ENCODE assay signal across 20 cellular contexts in genomic region chr4:26866781-26867180, GRCh38. TPM values are rescaled to one million over a fixed set of nuclear protein-coding genes. Genes with fewer than 3 reads are reported as not detected.
DNase-seq lines count a peak whose midpoint lies in the region; ATAC-seq and TF ChIP-seq lines count a peak whose summit lies in the region.
"Had no signal": no experiment of that assay in that cellular context is flagged by ENCODE, and none has a peak within 500 bp of the region (broad histone marks: within the 10 kb centered on the region; RNA-seq: fewer than 3 reads in every experiment).

No MANE protein-coding gene starts in this region.

- H3K4me1 ChIP-seq in DND-41 (ENCODE audit: insufficient read depth, low read length): peaks cover 56% of the 10 kb centered on the region

- peaks cover 81% of the 10 kb centered on the region for H3K4me1 Mint-ChIP-seq in activated T-cell treated with anti-CD3 and anti-CD28 coated beads, Interleukin-2, amount 50 U/mL, for 4 hours (ENCODE audit: low read depth)
- peaks cover 49% of the 10 kb centered on the region for H3K4me1 Mint-ChIP-seq in activated T-helper 17 cell treated with anti-CD3 and anti-CD28 coated beads, Interleukin-2, amount 50 U/mL, for 72 hours
- H3K4me1 Mint-ChIP-seq in naive thymus-derived CD8-positive, alpha-beta T cell: peaks cover 41 to 92% (median 79%) of the 10 kb centered on the region in 4 donors

- no peaks in the 10 kb centered on the region for H3K9me3 ChIP-seq in DND-41 (ENCODE audit: insufficient read depth, low read length, severe bottlenecking)
- H3K9me3 ChIP-seq: thoracic aorta, vagina had no signal

- no peaks in the 10 kb centered on the region for H3K27me3 Mint-ChIP-seq in activated T-cell treated with anti-CD3 and anti-CD28 coated beads, Interleukin-2, amount 50 U/mL, for 4 hours (ENCODE audit: low read depth)
- H3K27me3 Mint-ChIP-seq in activated T-helper 17 cell treated with anti-CD3 and anti-CD28 coated beads, Interleukin-2, amount 50 U/mL, for 72 hours: no peaks in the 10 kb centered on the region
- H3K27me3 Mint-ChIP-seq in naive thymus-derived CD8-positive, alpha-beta T cell: no peaks in the 10 kb centered on the region

- no peak for DNase-seq in activated T-cell treated with anti-CD3 and anti-CD28 coated beads, Interleukin-2, amount 50 U/mL, for 4 hours
- no peak for DNase-seq in activated T-cell treated with anti-CD3 and anti-CD28 coated beads, Interleukin-2, amount 50 U/mL, for 1 hour
- no peak for DNase-seq in DND-41
- no peak for DNase-seq in naive thymus-derived CD8-positive, alpha-beta T cell
- DNase-seq in RPMI8226: no peak
- DNase-seq: foreskin fibroblast; GF-D8; HFFc6; NCI-H1694 treated with DMSO at 0.1 percent for 48 hours; NCI-H69; stimulated activated CD4-positive, alpha-beta T cell treated with anti-CD3 and anti-CD28 coated beads, Interleukin-1b, Interleukin-23, amount 100 ng/mL, for 48 hours had no signal

- H3K79me2 ChIP-seq in DND-41 (ENCODE audit: insufficient read depth, low read length): peaks cover 98% of the 10 kb centered on the region

- H3K4me3 ChIP-seq in DND-41 (ENCODE audit: low read depth in 1 of 2, low read length in 2 of 2): no peak overlapping the region
- H3K4me3 ChIP-seq: hepatocyte, vagina had no signal

- no peak for TF ChIP-seq CTCF in DND-41 (IDR thresholded peaks at IDR 0.05; ENCODE audit: borderline replicate concordance, extremely low read depth, low read length, poor library complexity, severe bottlenecking)

- POLR2A ChIA-PET in naive thymus-derived CD8-positive, alpha-beta T cell (lab: Charles Lee): interaction anchor here (1.1 to 1.2 kb wide), 3 partner anchors 9 to 19 kb away, joined by 3 to 6 read pairs (median 4); no protein-coding TSS in a partner anchor

- no peaks in the 10 kb centered on the region for H3K36me3 ChIP-seq in DND-41 (ENCODE audit: insufficient read depth, low read length)
- H3K36me3 ChIP-seq: thoracic aorta, vagina had no signal

- no peak overlapping the region for H3K9ac ChIP-seq in DND-41 (ENCODE audit: low read depth, low read length)
- H3K9ac ChIP-seq: KMS-11 had no signal

- H3K27ac Mint-ChIP-seq in activated T-helper 17 cell treated with anti-CD3 and anti-CD28 coated beads, Interleukin-2, amount 50 U/mL, for 72 hours: no peak overlapping the region
- peak overlapping the region in 7 of 10 donors; percentile 7 to 77 (median 35) for H3K27ac Mint-ChIP-seq in naive thymus-derived CD8-positive, alpha-beta T cell
- H3K27ac Mint-ChIP-seq: HFFc6 had no signal

- peak overlapping the region; percentile 40 for H3K4me3 Mint-ChIP-seq in activated T-cell treated with anti-CD3 and anti-CD28 coated beads, Interleukin-2, amount 50 U/mL, for 4 hours
- H3K4me3 Mint-ChIP-seq in activated T-helper 17 cell treated with anti-CD3 and anti-CD28 coated beads, Interleukin-2, amount 50 U/mL, for 72 hours: peak overlapping the region; percentile 33
- H3K4me3 Mint-ChIP-seq in naive thymus-derived CD8-positive, alpha-beta T cell: peak overlapping the region in 9 of 10 donors; percentile 11 to 70 (median 51)
- H3K4me3 Mint-ChIP-seq: HFFc6 had no signal

- no peaks in the 10 kb centered on the region for H3K27me3 ChIP-seq in DND-41 (ENCODE audit: insufficient read depth, low read length, poor library complexity)
- H3K27me3 ChIP-seq: hepatocyte, vagina had no signal

- peaks cover 42% of the 10 kb centered on the region; the same call in 1 of the 2 replicates for H4K20me1 ChIP-seq in DND-41 (ENCODE audit: insufficient read depth, low read length)

- peaks cover 8% of the 10 kb centered on the region for H3K36me3 Mint-ChIP-seq in activated T-cell treated with anti-CD3 and anti-CD28 coated beads, Interleukin-2, amount 50 U/mL, for 4 hours (ENCODE audit: insufficient read depth)
- peaks cover 6% of the 10 kb centered on the region for H3K36me3 Mint-ChIP-seq in activated T-helper 17 cell treated with anti-CD3 and anti-CD28 coated beads, Interleukin-2, amount 50 U/mL, for 72 hours (ENCODE audit: low read depth)
- H3K36me3 Mint-ChIP-seq in naive thymus-derived CD8-positive, alpha-beta T cell: peaks cover 0 to 12% (median under 1%) of the 10 kb centered on the region in 3 donors

- no peak for ATAC-seq in activated T-cell treated with anti-CD3 and anti-CD28 coated beads, Interleukin-2, amount 50 U/mL, for 4 hours
- ATAC-seq in DND-41 (ENCODE audit: insufficient read depth, low read depth): no peak
- ATAC-seq in activated T-helper 17 cell treated with anti-CD3 and anti-CD28 coated beads, Interleukin-2, amount 50 U/mL, for 72 hours (replicated peaks): no peak
- no peak for ATAC-seq in naive thymus-derived CD8-positive, alpha-beta T cell
- no peak for ATAC-seq in HG03342 (IDR thresholded peaks at IDR 0.05; ENCODE audit: unreplicated experiment)
- ATAC-seq in GM19452 (IDR thresholded peaks at IDR 0.05; ENCODE audit: unreplicated experiment): no peak
- ATAC-seq: SK-N-SH treated with all-trans-retinoic acid at 6 μM for 48 hours had no signal

- H2AFZ ChIP-seq in DND-41 (ENCODE audit: low read depth, low read length): no peak overlapping the region
- H2AFZ ChIP-seq: hepatocyte had no signal

- H3K27ac ChIP-seq in DND-41 (ENCODE audit: low read length): no peak overlapping the region
- H3K27ac ChIP-seq: C4-2B, hepatocyte, KMS-11, thoracic aorta, vagina had no signal

- peak overlapping the region; percentile 38; the same call in 1 of the 2 replicates for H3K4me2 ChIP-seq in DND-41 (ENCODE audit: insufficient read depth, low read length)
- H3K4me2 ChIP-seq: hepatocyte, KMS-11 had no signal

- H3K9me3 Mint-ChIP-seq in activated T-cell treated with anti-CD3 and anti-CD28 coated beads, Interleukin-2, amount 50 U/mL, for 4 hours: no peaks in the 10 kb centered on the region
- no peaks in the 10 kb centered on the region for H3K9me3 Mint-ChIP-seq in activated T-helper 17 cell treated with anti-CD3 and anti-CD28 coated beads, Interleukin-2, amount 50 U/mL, for 72 hours
- no peaks in the 10 kb centered on the region for H3K9me3 Mint-ChIP-seq in naive thymus-derived CD8-positive, alpha-beta T cell
- H3K9me3 Mint-ChIP-seq: HFFc6 had no signal

RNA-seq across cellular contexts. Expression of gene STIM2, which starts 6.1 kb away (rescaled TPM):
- 10 to 100 TPM; 26.9 to 30.7 (median 29.8) TPM for total RNA-seq in activated T-cell treated with anti-CD3 and anti-CD28 coated beads, Interleukin-2, amount 50 U/mL, for 4 hours
- total RNA-seq in activated T-helper 17 cell treated with anti-CD3 and anti-CD28 coated beads, Interleukin-2, amount 50 U/mL, for 72 hours: 10 to 100 TPM; 38.4 to 39.6 TPM
- 100 to 1,000 TPM; 105 TPM for total RNA-seq in naive thymus-derived CD8-positive, alpha-beta T cell
- polyA plus RNA-seq in naive thymus-derived CD8-positive, alpha-beta T cell: 10 to 100 TPM; 22.2 to 35.4 (median 33.0) TPM
